1 cellular context compared by ENCODE assay signal in the genomic region with DNA sequence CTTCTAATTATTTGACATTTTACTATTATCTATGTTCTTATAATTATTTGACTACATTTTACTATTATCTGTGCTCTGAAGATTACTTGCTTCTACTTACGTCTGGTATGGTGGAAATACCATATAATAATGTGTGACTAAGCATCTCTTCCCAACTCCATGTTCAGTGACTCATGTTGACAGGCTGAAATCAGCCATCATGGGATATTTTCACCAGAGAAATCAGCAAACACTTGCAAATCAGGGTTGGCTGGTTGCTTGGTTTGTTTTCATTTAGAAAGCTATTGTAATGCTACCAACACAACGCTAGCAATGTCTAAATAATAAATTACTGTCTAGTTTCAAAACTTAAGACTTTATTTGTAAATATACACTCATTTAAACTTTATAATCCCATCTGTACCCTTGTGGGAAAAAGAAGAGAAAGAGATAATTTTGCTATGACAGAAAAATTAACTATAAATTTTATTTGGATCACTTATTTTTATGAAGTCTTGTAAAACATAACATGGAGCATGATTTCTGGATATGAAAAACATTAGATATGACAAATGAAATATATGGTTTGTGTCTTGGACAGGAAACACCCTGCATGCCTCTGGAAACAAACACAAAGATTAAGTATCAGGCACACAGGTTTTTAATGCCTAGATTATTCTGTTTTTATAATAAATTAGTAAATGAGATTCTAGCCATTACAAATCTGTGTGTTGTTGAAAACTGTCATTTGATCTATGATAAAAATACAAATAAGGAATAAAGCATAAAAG.
TF ChIP-seq lines count a peak whose summit lies in the region.

No MANE protein-coding gene starts in this region.

TF ChIP-seq in GM23338, 12 proteins besides CTCF, POLR2A, EP300 and RAD21 (continued from another document):
- TF ChIP-seq, protein P1, sequence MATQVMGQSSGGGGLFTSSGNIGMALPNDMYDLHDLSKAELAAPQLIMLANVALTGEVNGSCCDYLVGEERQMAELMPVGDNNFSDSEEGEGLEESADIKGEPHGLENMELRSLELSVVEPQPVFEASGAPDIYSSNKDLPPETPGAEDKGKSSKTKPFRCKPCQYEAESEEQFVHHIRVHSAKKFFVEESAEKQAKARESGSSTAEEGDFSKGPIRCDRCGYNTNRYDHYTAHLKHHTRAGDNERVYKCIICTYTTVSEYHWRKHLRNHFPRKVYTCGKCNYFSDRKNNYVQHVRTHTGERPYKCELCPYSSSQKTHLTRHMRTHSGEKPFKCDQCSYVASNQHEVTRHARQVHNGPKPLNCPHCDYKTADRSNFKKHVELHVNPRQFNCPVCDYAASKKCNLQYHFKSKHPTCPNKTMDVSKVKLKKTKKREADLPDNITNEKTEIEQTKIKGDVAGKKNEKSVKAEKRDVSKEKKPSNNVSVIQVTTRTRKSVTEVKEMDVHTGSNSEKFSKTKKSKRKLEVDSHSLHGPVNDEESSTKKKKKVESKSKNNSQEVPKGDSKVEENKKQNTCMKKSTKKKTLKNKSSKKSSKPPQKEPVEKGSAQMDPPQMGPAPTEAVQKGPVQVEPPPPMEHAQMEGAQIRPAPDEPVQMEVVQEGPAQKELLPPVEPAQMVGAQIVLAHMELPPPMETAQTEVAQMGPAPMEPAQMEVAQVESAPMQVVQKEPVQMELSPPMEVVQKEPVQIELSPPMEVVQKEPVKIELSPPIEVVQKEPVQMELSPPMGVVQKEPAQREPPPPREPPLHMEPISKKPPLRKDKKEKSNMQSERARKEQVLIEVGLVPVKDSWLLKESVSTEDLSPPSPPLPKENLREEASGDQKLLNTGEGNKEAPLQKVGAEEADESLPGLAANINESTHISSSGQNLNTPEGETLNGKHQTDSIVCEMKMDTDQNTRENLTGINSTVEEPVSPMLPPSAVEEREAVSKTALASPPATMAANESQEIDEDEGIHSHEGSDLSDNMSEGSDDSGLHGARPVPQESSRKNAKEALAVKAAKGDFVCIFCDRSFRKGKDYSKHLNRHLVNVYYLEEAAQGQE (IDR thresholded peaks at IDR 0.05; ENCODE audit: unreplicated experiment) = no peak
TF ChIP-seq in GM23338: peak in this region for 0.
